In genomic region chr6:166341915-166342292, GRCh38 we compare ENCODE assay signal across 8 cellular contexts. TPM values are rescaled to one million over a fixed set of nuclear protein-coding genes. Genes with fewer than 3 reads are reported as not detected.
DNase-seq lines count a peak whose midpoint lies in the region; ATAC-seq and TF ChIP-seq lines count a peak whose summit lies in the region.

No MANE protein-coding gene starts in this region.

- no peaks in the 10 kb centered on the region for H3K27me3 ChIP-seq in ectodermal cell (ENCODE audit: control insufficient read depth, insufficient read depth, low read length, poor library complexity, severe bottlenecking)

- peaks cover 21 to 23% (median 21%) of the 10 kb centered on the region in 3 donors for H3K4me1 Mint-ChIP-seq in naive B cell

- H3K9me3 ChIP-seq in ectodermal cell (ENCODE audit: control insufficient read depth, low read length) = no peaks in the 10 kb centered on the region

- H3K36me3 ChIP-seq in ectodermal cell (ENCODE audit: control insufficient read depth, insufficient read depth, low read length) = no peaks in the 10 kb centered on the region

- H3K4me3 ChIP-seq in GM12865 (ENCODE audit: low read depth, low read length) (peak overlapping the region; percentile 99), ectodermal cell (ENCODE audit: insufficient read depth, low read depth, low read length) (peak overlapping the region; percentile 77)

- WGBS in ectodermal cell, 2 experiments = 2% methylated on average over 12 of the region's 12 CpGs

- ATAC-seq in naive B cell (ENCODE audit: low read depth in 2 of 2) (peak in 1 of 2 donors; percentile 10), HG03460 (IDR thresholded peaks at IDR 0.05; ENCODE audit: unreplicated experiment) (no peak), GM18909 (IDR thresholded peaks at IDR 0.05; ENCODE audit: poor library complexity, unreplicated experiment) (no peak)

- H3K9me3 Mint-ChIP-seq in naive B cell = no peaks in the 10 kb centered on the region

- no peak for TF ChIP-seq CTCF in GM12865 (IDR thresholded peaks at IDR 0.05; ENCODE audit: insufficient read depth, low read depth, low read length, missing control alignments)

- peak overlapping the region; percentile 89 to 98 (median 97) for H3K27ac Mint-ChIP-seq in naive B cell

- H3K4me3 Mint-ChIP-seq in naive B cell = peak overlapping the region; percentile 83 to 98 (median 92)

- H3K36me3 Mint-ChIP-seq in naive B cell = peaks cover 0 to 9% of the 10 kb centered on the region in 2 donors

- no peaks in the 10 kb centered on the region for H3K27me3 Mint-ChIP-seq in naive B cell

- no peak for DNase-seq in GM12865 (ENCODE audit: low read depth)
- DNase-seq in RKO (ENCODE audit: low spot score) = peak; percentile 24
- no peak for DNase-seq in naive B cell
- no peak for DNase-seq in hypothalamus (lab: John Stamatoyannopoulos, UW)
- DNase-seq in OCI-M1 (lab: John Stamatoyannopoulos, UW) = no peak

- no peaks in the 10 kb centered on the region for H3K4me1 ChIP-seq in ectodermal cell (ENCODE audit: control insufficient read depth, insufficient read depth, low read length)

- H3K27ac ChIP-seq in ectodermal cell (ENCODE audit: insufficient read depth, low read depth, low read length, poor library complexity, severe bottlenecking) = peak overlapping the region; percentile 38

RNA-seq across cellular contexts. Expression of gene SFT2D1, which starts 0.4 kb away (rescaled TPM):
- 32.5 TPM for polyA plus RNA-seq in ectodermal cell (2013, experiment 1 of 4)
- polyA plus RNA-seq in ectodermal cell (2013, experiment 2 of 4) = 32.8 TPM
- 35.5 TPM for polyA plus RNA-seq in ectodermal cell (2013, experiment 3 of 4)
- 40.1 TPM for polyA plus RNA-seq in ectodermal cell (2013, experiment 4 of 4)
- 100 to 1,000 TPM in 5 of 6 donors, 10 to 100 TPM in 1; 95.5 to 172 (median 109) TPM for polyA plus RNA-seq in naive B cell (ENCODE audit: low read depth in 6 of 6)

RNA-seq across cellular contexts. Expression of gene PRR18, which starts 33.7 kb away (rescaled TPM):
- 0.20 TPM for polyA plus RNA-seq in ectodermal cell (2013, experiment 1 of 4)
- 0.20 TPM for polyA plus RNA-seq in ectodermal cell (2013, experiment 2 of 4)
- 0.11 TPM for polyA plus RNA-seq in ectodermal cell (2013, experiment 3 of 4)
- polyA plus RNA-seq in ectodermal cell (2013, experiment 4 of 4) = 0.08 TPM
- polyA plus RNA-seq in naive B cell (ENCODE audit: low read depth in 6 of 6) = not detected

RNA-seq across cellular contexts. Expression of gene MPC1, which starts 40.8 kb away (rescaled TPM):
- 16.8 TPM for polyA plus RNA-seq in ectodermal cell (2013, experiment 1 of 4)
- polyA plus RNA-seq in ectodermal cell (2013, experiment 2 of 4) = 12.9 TPM
- 13.8 TPM for polyA plus RNA-seq in ectodermal cell (2013, experiment 3 of 4)
- polyA plus RNA-seq in ectodermal cell (2013, experiment 4 of 4) = 16.7 TPM
- 10 to 100 TPM; 30.2 to 61.0 (median 52.6) TPM for polyA plus RNA-seq in naive B cell (ENCODE audit: low read depth in 6 of 6)
